In genomic region chr17:73261952-73262675, GRCh38 we compare ENCODE assay signal across 10 cellular contexts. TPM values are rescaled to one million over a fixed set of nuclear protein-coding genes. Genes with fewer than 3 reads are reported as not detected.
DNase-seq lines count a peak whose midpoint lies in the region; TF ChIP-seq lines count a peak whose summit lies in the region.
"Had no signal": no experiment of that assay in that cellular context is flagged by ENCODE, and none has a peak within 500 bp of the region (broad histone marks: within the 10 kb centered on the region; RNA-seq: fewer than 3 reads in every experiment).

No MANE protein-coding gene starts in this region.

- intact Hi-C loops in tibial artery (cut with DNase I; ENCODE audit: low total_unique reads) = no loop called here

- peak overlapping the region; percentile 79 to 85 for H3K27ac ChIP-seq in mucosa of rectum (ENCODE audit: low read depth in 2 of 2, low read length in 2 of 2)
- no peak overlapping the region for H3K27ac ChIP-seq in tibial artery

- TF ChIP-seq CTCF in tibial artery (IDR thresholded peaks at IDR 0.05) = no peak

- H3K4me1 ChIP-seq in mucosa of rectum (ENCODE audit: control insufficient read depth in 2 of 2, insufficient read depth in 2 of 2, low read length in 2 of 2) (peaks cover 16 to 22% of the 10 kb centered on the region in 2 donors), tibial artery (peaks cover 0 to 4% (median 0%) of the 10 kb centered on the region in 4 donors)

- in situ Hi-C loops in ACHN (cut with HindIII; ENCODE audit: low pct_ligation_motif_present, low pct_unique_long_range_greater_than_20kb, low sequenced_read_pairs) = no loop called here

- DNase-seq in COLO668 (lab: John Stamatoyannopoulos, UW; ENCODE audit: unreplicated experiment) (peak; percentile 42), NCI-H526 (lab: John Stamatoyannopoulos, UW) (peak; percentile 94 to 97), ecto neural progenitor cell (ENCODE audit: low spot score) (peak; percentile 65), ACHN (no peak), tibial artery (no peak), NCI-H2227 (lab: John Stamatoyannopoulos, UW; ENCODE audit: unreplicated experiment) (no peak), mesenteric fat pad (ENCODE audit: low spot score) (no peak)

- H3K9me3 ChIP-seq in mucosa of rectum (ENCODE audit: control insufficient read depth in 2 of 2, low read length in 2 of 2) (no peaks in the 10 kb centered on the region), tibial artery (no peaks in the 10 kb centered on the region)

- H3K36me3 ChIP-seq in mucosa of rectum (ENCODE audit: control insufficient read depth in 2 of 2, insufficient read depth in 2 of 2, low read length in 2 of 2) (no peaks in the 10 kb centered on the region), tibial artery (no peaks in the 10 kb centered on the region)

- no peaks in the 10 kb centered on the region for H3K27me3 ChIP-seq in mucosa of rectum (ENCODE audit: control insufficient read depth in 2 of 2, insufficient read depth in 2 of 2, low read length in 2 of 2)
- H3K27me3 ChIP-seq in tibial artery = no peaks in the 10 kb centered on the region

- peak overlapping the region; percentile 41 to 70 for H3K9ac ChIP-seq in mucosa of rectum (ENCODE audit: low read depth in 1 of 2, low read length in 2 of 2)

- peak overlapping the region; percentile 42 to 48 for H3K4me3 ChIP-seq in mucosa of rectum (ENCODE audit: low read length in 2 of 2)
- no peak overlapping the region for H3K4me3 ChIP-seq in tibial artery

RNA-seq across cellular contexts. Expression of gene CPSF4L, which starts 0.4 kb away (rescaled TPM):
- total RNA-seq in mesenteric fat pad = 0.61 TPM
- total RNA-seq: dermis microvascular lymphatic vessel endothelial cell, myocyte had no signal

RNA-seq across cellular contexts. Expression of gene CDC42EP4, which starts 49.7 kb away (rescaled TPM):
- 207 TPM for total RNA-seq in mesenteric fat pad

Comparison
In these comparisons a context has a peak if more than half of its experiments do, and no peak if none do; other contexts are left out.
1. DNase-seq: peak in COLO668 (single experiment), NCI-H526 (2 of 2) and ecto neural progenitor cell (single experiment); none in ACHN (single experiment), tibial artery (0 of 2), NCI-H2227 (single experiment) and mesenteric fat pad (single experiment).
2. H3K27ac ChIP-seq: peak in mucosa of rectum (2 of 2); none in tibial artery (0 of 2).
3. H3K4me3 ChIP-seq: peak in mucosa of rectum (2 of 2); none in tibial artery (0 of 2).